Comparison of ENCODE assay signal across 8 cellular contexts in the genomic region with DNA sequence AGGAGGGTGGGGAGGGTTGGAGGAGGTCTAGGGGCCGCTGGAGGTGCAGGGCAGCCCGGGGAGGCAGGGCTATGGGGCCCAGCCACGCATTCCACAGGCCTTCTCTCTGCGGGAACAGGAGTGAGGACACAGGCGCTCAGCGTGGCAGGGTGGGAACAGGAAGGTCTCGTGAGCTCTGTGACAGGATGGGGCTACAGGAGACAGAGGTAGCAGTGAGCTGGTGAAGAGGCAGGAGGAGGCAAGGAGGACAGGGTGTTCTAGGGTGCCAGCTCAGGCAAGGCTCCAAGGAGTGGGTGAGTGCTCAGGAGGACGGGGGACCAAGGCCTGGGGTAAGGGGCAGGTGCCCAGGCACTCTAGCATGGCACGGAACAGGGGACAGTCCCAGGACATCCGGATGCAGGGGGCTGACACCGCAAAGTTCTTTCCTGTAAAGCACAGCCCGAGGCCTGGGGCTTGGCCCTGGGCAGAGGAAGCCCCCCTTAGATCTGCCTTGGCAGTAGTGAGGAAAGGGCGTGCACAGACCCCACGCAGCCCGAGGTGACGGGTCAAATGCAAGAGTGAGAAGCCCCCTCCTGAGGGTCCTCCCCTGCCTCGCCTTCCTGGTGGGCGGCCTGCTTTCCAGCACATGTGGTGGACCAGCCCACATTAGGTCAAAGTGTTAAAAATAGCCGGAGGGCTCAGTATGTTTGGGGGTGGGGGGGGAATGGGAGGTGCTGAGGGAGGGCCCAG. TPM values are rescaled to one million over a fixed set of nuclear protein-coding genes. Genes with fewer than 3 reads are reported as not detected.
DNase-seq lines count a peak whose midpoint lies in the region; ATAC-seq and TF ChIP-seq lines count a peak whose summit lies in the region.

No MANE protein-coding gene starts in this region.

- DNase-seq in GM03348 (ENCODE audit: low spot score) (peak; percentile 63), RWPE2 (ENCODE audit: low spot score) (peak; percentile 53), chondrocyte (ENCODE audit: low spot score) (no peak), lower lobe of right lung (peak; percentile 72), NCI-H2029 treated with DMSO at 0.1 percent for 48 hours (lab: John Stamatoyannopoulos, UW) (no peak), GOT3 (lab: John Stamatoyannopoulos, UW) (no peak)

- no peak overlapping the region for H3K4me3 ChIP-seq in RWPE2 (ENCODE audit: severe bottlenecking)
- H3K4me3 ChIP-seq in lower lobe of right lung, result peak overlapping the region; percentile 91
- H3K4me3 ChIP-seq in subcutaneous abdominal adipose tissue (ENCODE audit: low read depth in 1 of 5, low read length in 5 of 5), result peak overlapping the region; percentile 57 to 74 (median 61)

- peak overlapping the region; percentile 59 for H3K4me3 Mint-ChIP-seq in chondrocyte (ENCODE audit: unreplicated experiment)

- H3K9ac ChIP-seq in subcutaneous abdominal adipose tissue (ENCODE audit: low read length in 5 of 5), result peak overlapping the region; percentile 86 to 100 (median 100)

- H3K36me3 ChIP-seq in RWPE2 (ENCODE audit: low read depth) (peaks cover 1% of the 10 kb centered on the region), lower lobe of right lung (peaks cover 7% of the 10 kb centered on the region), subcutaneous abdominal adipose tissue (ENCODE audit: control insufficient read depth in 5 of 5, insufficient read depth in 5 of 5, low read length in 5 of 5) (peaks cover 0 to 9% (median 7%) of the 10 kb centered on the region in 5 donors)

- no peaks in the 10 kb centered on the region for H3K9me3 Mint-ChIP-seq in chondrocyte (ENCODE audit: low read depth)

- H3K9me3 ChIP-seq in RWPE2 (ENCODE audit: severe bottlenecking) (no peaks in the 10 kb centered on the region), lower lobe of right lung (no peaks in the 10 kb centered on the region), subcutaneous abdominal adipose tissue (ENCODE audit: control insufficient read depth in 5 of 5, low read length in 5 of 5) (no peaks in the 10 kb centered on the region)

- H3K27me3 ChIP-seq in RWPE2 (ENCODE audit: insufficient read depth, poor library complexity, severe bottlenecking) (no peaks in the 10 kb centered on the region), lower lobe of right lung (ENCODE audit: low read depth) (no peaks in the 10 kb centered on the region), subcutaneous abdominal adipose tissue (ENCODE audit: control insufficient read depth in 5 of 5, insufficient read depth in 4 of 5, low read length in 5 of 5) (no peaks in the 10 kb centered on the region)

- H3K27ac Mint-ChIP-seq in chondrocyte (ENCODE audit: unreplicated experiment), result peak overlapping the region; percentile 100

- H3K36me3 Mint-ChIP-seq in chondrocyte (ENCODE audit: low read depth), result peaks cover 3% of the 10 kb centered on the region

- TF ChIP-seq CTCF in RWPE2 (IDR thresholded peaks at IDR 0.05; ENCODE audit: poor library complexity, severe bottlenecking) (no peak), chondrocyte (IDR thresholded peaks at IDR 0.05) (no peak), lower lobe of right lung (IDR thresholded peaks at IDR 0.05) (no peak)

- ATAC-seq in RWPE2 (ENCODE audit: low read depth), result no peak
- no peak for ATAC-seq in lower lobe of right lung
- no peak for ATAC-seq in GM18909 (IDR thresholded peaks at IDR 0.05; ENCODE audit: poor library complexity, unreplicated experiment)

- H3K27me3 Mint-ChIP-seq in chondrocyte (ENCODE audit: low read depth), result no peaks in the 10 kb centered on the region

- H3K27ac ChIP-seq in RWPE2 (ENCODE audit: poor library complexity, severe bottlenecking), result peak overlapping the region; percentile 97
- H3K27ac ChIP-seq in lower lobe of right lung, result peak overlapping the region; percentile 100
- peak overlapping the region; percentile 100 for H3K27ac ChIP-seq in subcutaneous abdominal adipose tissue (ENCODE audit: low read depth, low read length)

- H3K4me1 ChIP-seq in RWPE2 (ENCODE audit: insufficient read depth, poor library complexity, severe bottlenecking), result peaks cover 35% of the 10 kb centered on the region
- H3K4me1 ChIP-seq in lower lobe of right lung, result peaks cover 58% of the 10 kb centered on the region
- H3K4me1 ChIP-seq in subcutaneous abdominal adipose tissue (ENCODE audit: control insufficient read depth in 5 of 5, insufficient read depth in 5 of 5, low read length in 5 of 5), result peaks cover 17 to 68% (median 65%) of the 10 kb centered on the region in 5 donors

- H3K4me1 Mint-ChIP-seq in chondrocyte (ENCODE audit: low read depth), result peaks cover 73% of the 10 kb centered on the region

- intact Hi-C loops in lower lobe of right lung (cut with DNase I), result no loop called here

RNA-seq across cellular contexts. Expression of gene NEAT1, which starts 4.7 kb away (rescaled TPM):
- total RNA-seq in chondrocyte, result 333 to 440 TPM (median 377 TPM) in 3 replicates
- 980 TPM for total RNA-seq in lower lobe of right lung

RNA-seq across cellular contexts. Expression of gene FRMD8, which starts 31.4 kb away (rescaled TPM):
- total RNA-seq in chondrocyte, result 43.6 to 49.6 TPM (median 45.5 TPM) in 3 replicates
- total RNA-seq in lower lobe of right lung, result 22.6 TPM

RNA-seq across cellular contexts. Expression of gene SLC25A45, which starts 35.4 kb away (rescaled TPM):
- total RNA-seq in chondrocyte (11.7 to 14.4 TPM (median 13.1 TPM) in 3 replicates), lower lobe of right lung (13.0 TPM)

Comparison
In these comparisons a context has a peak if more than half of its experiments do, and no peak if none do; other contexts are left out.
1. DNase-seq: peak in GM03348 (single experiment), RWPE2 (single experiment) and lower lobe of right lung (single experiment); none in chondrocyte (single experiment), NCI-H2029 treated with DMSO at 0.1 percent for 48 hours (single experiment) and GOT3 (single experiment).
2. Peak in every context shown above with its lines, with median percentiles within 50 percentile points of each other: H3K27ac ChIP-seq.